Comparison of ENCODE assay signal across 13 cellular contexts in the genomic region with DNA sequence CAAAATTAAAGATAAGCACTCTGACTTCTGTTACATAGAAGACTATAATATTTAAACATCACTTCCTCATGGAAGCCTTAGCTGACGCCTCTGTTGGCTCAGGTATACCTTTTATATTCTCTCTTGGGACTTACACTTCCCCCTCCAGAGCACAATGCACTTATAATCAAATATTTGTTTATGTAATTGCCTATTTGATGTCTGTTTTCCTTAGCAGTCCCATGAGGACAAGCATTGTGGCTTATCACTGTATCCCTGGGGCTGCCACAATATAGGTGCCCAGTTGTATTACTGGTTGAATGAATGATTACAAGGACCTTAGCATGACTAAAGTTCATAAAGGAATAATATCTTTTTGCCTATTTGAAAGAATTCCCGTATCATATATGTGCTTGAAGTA.
"Had no signal": no experiment of that assay in that cellular context is flagged by ENCODE, and none has a peak within 500 bp of the region (broad histone marks: within the 10 kb centered on the region; RNA-seq: fewer than 3 reads in every experiment).

No MANE protein-coding gene starts in this region.

- H3K36me3 Mint-ChIP-seq: activated naive CD4-positive, alpha-beta T cell treated with anti-CD3 and anti-CD28 coated beads, Interleukin-2, amount 10 ng/mL, durations not matched to agents 7 days and 5 days; type B pancreatic cell had no signal

- H3K9me3 ChIP-seq: gastroesophageal sphincter had no signal

- H3K4me3 ChIP-seq: gastroesophageal sphincter had no signal

- H3K27ac Mint-ChIP-seq: activated naive CD4-positive, alpha-beta T cell treated with anti-CD3 and anti-CD28 coated beads, Interleukin-2, amount 10 ng/mL, durations not matched to agents 7 days and 5 days; activated T-helper 17 cell treated with anti-CD3 and anti-CD28 coated beads, Interleukin-2, amount 50 U/mL, for 72 hours; effector memory CD8-positive, alpha-beta T cell; type B pancreatic cell had no signal

- H3K27ac ChIP-seq: gastroesophageal sphincter had no signal

- DNase-seq: activated CD4-positive, alpha-beta T cell treated with anti-CD3 and anti-CD28 coated beads, Interleukin-2, amount 50 U/mL, for 1 hour; activated naive CD4-positive, alpha-beta T cell treated with anti-CD3 and anti-CD28 coated beads, Interleukin-2, amount 10 ng/mL, durations not matched to agents 7 days and 5 days; activated T-cell treated with anti-CD3 and anti-CD28 coated beads for 4 hours; caudate nucleus; cortex of kidney; effector memory CD8-positive, alpha-beta T cell; left ventricle myocardium superior; mesenchymal stem cell; stimulated activated CD4-positive, alpha-beta T cell treated with anti-CD3 and anti-CD28 coated beads, Interleukin-2, amount 100 ng/mL, for 24 hours; stimulated activated naive CD4-positive, alpha-beta T cell had no signal

- H3K36me3 ChIP-seq: gastroesophageal sphincter had no signal

- H3K27me3 Mint-ChIP-seq: activated naive CD4-positive, alpha-beta T cell treated with anti-CD3 and anti-CD28 coated beads, Interleukin-2, amount 10 ng/mL, durations not matched to agents 7 days and 5 days; activated T-helper 17 cell treated with anti-CD3 and anti-CD28 coated beads, Interleukin-2, amount 50 U/mL, for 72 hours; effector memory CD8-positive, alpha-beta T cell; type B pancreatic cell had no signal

- H3K4me1 Mint-ChIP-seq: activated naive CD4-positive, alpha-beta T cell treated with anti-CD3 and anti-CD28 coated beads, Interleukin-2, amount 10 ng/mL, durations not matched to agents 7 days and 5 days; activated T-helper 17 cell treated with anti-CD3 and anti-CD28 coated beads, Interleukin-2, amount 50 U/mL, for 72 hours had no signal

- H3K4me1 ChIP-seq: gastroesophageal sphincter had no signal

- H3K9me3 Mint-ChIP-seq: activated naive CD4-positive, alpha-beta T cell treated with anti-CD3 and anti-CD28 coated beads, Interleukin-2, amount 10 ng/mL, durations not matched to agents 7 days and 5 days; type B pancreatic cell had no signal

- H3K4me3 Mint-ChIP-seq: activated naive CD4-positive, alpha-beta T cell treated with anti-CD3 and anti-CD28 coated beads, Interleukin-2, amount 10 ng/mL, durations not matched to agents 7 days and 5 days; activated T-helper 17 cell treated with anti-CD3 and anti-CD28 coated beads, Interleukin-2, amount 50 U/mL, for 72 hours; effector memory CD8-positive, alpha-beta T cell; type B pancreatic cell had no signal
